In the genomic region with DNA sequence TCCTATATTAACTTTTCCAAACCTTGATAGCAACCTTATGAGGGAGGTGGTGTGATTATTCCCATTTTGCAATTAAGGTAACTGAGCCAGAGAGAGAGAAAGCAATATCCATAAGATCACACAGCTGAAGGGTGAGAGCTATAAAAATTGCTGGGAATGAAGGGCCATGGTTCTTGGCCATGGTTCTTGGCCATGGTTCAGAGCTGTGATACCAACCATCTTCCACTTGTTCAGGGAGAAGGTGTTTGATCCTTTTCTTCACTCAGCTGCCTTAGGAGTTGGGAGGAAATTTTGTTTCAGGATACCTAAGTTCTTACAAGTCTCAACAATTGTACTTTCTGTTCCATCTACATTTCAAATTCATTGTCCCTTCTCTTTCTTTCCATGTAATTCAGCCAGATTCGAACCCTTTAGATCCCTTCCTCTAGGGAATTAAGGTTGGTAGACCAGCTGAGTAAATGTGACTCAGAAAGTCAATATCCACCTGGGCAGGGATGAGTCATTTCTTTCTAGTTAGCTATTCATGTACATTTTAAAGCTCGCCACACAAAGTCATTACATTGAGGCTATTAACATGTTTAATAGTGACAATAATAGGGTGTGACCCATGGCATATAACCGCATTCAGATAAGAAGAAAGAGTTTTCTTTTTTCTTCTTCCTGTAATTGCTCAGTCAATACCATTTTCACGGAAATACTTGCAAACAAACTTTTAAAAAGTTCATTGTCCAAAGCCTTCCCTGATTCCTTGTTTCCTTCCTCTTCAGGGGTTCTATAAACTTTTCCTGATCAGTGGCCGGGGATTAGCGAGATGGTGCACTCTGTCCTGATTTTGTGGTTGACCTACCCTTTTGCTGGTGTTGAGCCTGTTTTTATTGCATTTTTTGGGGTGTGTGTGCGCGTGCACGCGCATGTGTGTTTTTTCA, we compare ENCODE assay signal across 8 cellular contexts.
DNase-seq lines count a peak whose midpoint lies in the region; ATAC-seq, FAIRE-seq and TF ChIP-seq lines count a peak whose summit lies in the region.

No MANE protein-coding gene starts in this region.

- H3K4me1 ChIP-seq in duodenal mucosa (ENCODE audit: control insufficient read depth in 1 of 2, insufficient read depth in 2 of 2, low read length in 2 of 2) (peaks cover 41 to 55% of the 10 kb centered on the region in 2 donors), kidney (ENCODE audit: control insufficient read depth in 1 of 2, insufficient read depth in 1 of 2, low read depth in 1 of 2, low read length in 2 of 2) (no peaks in the 10 kb centered on the region)

- H3K4me3 Mint-ChIP-seq in stimulated activated naive CD8-positive, alpha-beta T cell treated with anti-CD3 and anti-CD28 coated beads, Interleukin-15, amount 100 ng/mL, for 72 hours: peak overlapping the region; percentile 49 to 61

- intact Hi-C loops in kidney (cut with DNase I): no loop called here

- peaks cover 8% of the 10 kb centered on the region for H3K27me3 Mint-ChIP-seq in stimulated activated naive CD8-positive, alpha-beta T cell treated with anti-CD3 and anti-CD28 coated beads, Interleukin-15, amount 100 ng/mL, for 72 hours

- H3K27ac ChIP-seq in duodenal mucosa (ENCODE audit: low read depth, low read length) (peak overlapping the region; percentile 59), kidney (ENCODE audit: low read depth in 2 of 2, low read length in 2 of 2) (no peak overlapping the region)

- TF ChIP-seq CTCF in kidney (IDR thresholded peaks at IDR 0.05; ENCODE audit: borderline replicate concordance, extremely low read depth, insufficient read depth): no peak

- H3K27me3 ChIP-seq in duodenal mucosa (ENCODE audit: control insufficient read depth in 1 of 2, insufficient read depth in 2 of 2, low read length in 2 of 2): no peaks in the 10 kb centered on the region

- H3K4me1 Mint-ChIP-seq in stimulated activated naive CD8-positive, alpha-beta T cell treated with anti-CD3 and anti-CD28 coated beads, Interleukin-15, amount 100 ng/mL, for 72 hours: peaks cover 44% of the 10 kb centered on the region

- H3K9me3 Mint-ChIP-seq in stimulated activated naive CD8-positive, alpha-beta T cell treated with anti-CD3 and anti-CD28 coated beads, Interleukin-15, amount 100 ng/mL, for 72 hours: peaks cover 13 to 15% of the 10 kb centered on the region in 2 donors

- no peak for FAIRE-seq in kidney (lab: Jason Lieb, UNC)

- ATAC-seq in stimulated activated naive CD8-positive, alpha-beta T cell treated with anti-CD3 and anti-CD28 coated beads, Interleukin-15, amount 100 ng/mL, for 72 hours: peak; percentile 65

- peaks cover 0 to 9% of the 10 kb centered on the region in 2 donors for H3K36me3 ChIP-seq in duodenal mucosa (ENCODE audit: control insufficient read depth in 1 of 2, insufficient read depth in 2 of 2, low read length in 2 of 2)
- H3K36me3 ChIP-seq in kidney (ENCODE audit: control insufficient read depth in 1 of 2, insufficient read depth in 2 of 2, low read length in 2 of 2): no peaks in the 10 kb centered on the region

- H3K27ac Mint-ChIP-seq in stimulated activated naive CD8-positive, alpha-beta T cell treated with anti-CD3 and anti-CD28 coated beads, Interleukin-15, amount 100 ng/mL, for 72 hours: peak overlapping the region; percentile 89 to 96

- H3K9ac ChIP-seq in duodenal mucosa (ENCODE audit: low read depth in 1 of 2, low read length in 2 of 2) (peak overlapping the region in 1 of 2 donors; percentile 28), kidney (ENCODE audit: low read length in 2 of 2) (no peak overlapping the region)

- H3K4me3 ChIP-seq in duodenal mucosa (ENCODE audit: low read depth in 1 of 2, low read length in 2 of 2) (peak overlapping the region in 1 of 2 donors; percentile 38), kidney (ENCODE audit: low read length in 2 of 2) (no peak overlapping the region)

- H3K9me3 ChIP-seq in duodenal mucosa (ENCODE audit: control insufficient read depth in 1 of 2, low read length in 2 of 2) (no peaks in the 10 kb centered on the region), kidney (ENCODE audit: control insufficient read depth in 1 of 2, low read length in 2 of 2) (no peaks in the 10 kb centered on the region)

- DNase-seq in SIG-M5 treated with dmso at 0.1 percent for 504 hours (lab: John Stamatoyannopoulos, UW; ENCODE audit: unreplicated experiment) (peak; percentile 20), SIG-M5 (lab: John Stamatoyannopoulos, UW) (no peak), LHCN-M2 (ENCODE audit: low read depth) (peak; percentile 34), dedifferentiated amniotic fluid mesenchymal stem cell (ENCODE audit: extremely low spot score) (no peak), kidney (no peak)
- no peak for DNase-seq in stimulated activated naive CD8-positive, alpha-beta T cell treated with anti-CD3 and anti-CD28 coated beads, Interleukin-15, amount 100 ng/mL, for 72 hours
- no peak for DNase-seq in activated CD4-positive, alpha-beta T cell treated with anti-CD3 and anti-CD28 coated beads for 48 hours

Comparison
In these comparisons a context has a peak if more than half of its experiments do, and no peak if none do; other contexts are left out.
1. DNase-seq: peak in SIG-M5 treated with dmso at 0.1 percent for 504 hours (single experiment) and LHCN-M2 (single experiment); none in SIG-M5 (single experiment), stimulated activated naive CD8-positive, alpha-beta T cell treated with anti-CD3 and anti-CD28 coated beads, Interleukin-15, amount 100 ng/mL, for 72 hours (0 of 2), dedifferentiated amniotic fluid mesenchymal stem cell (single experiment), kidney (single experiment) and activated CD4-positive, alpha-beta T cell treated with anti-CD3 and anti-CD28 coated beads for 48 hours (single experiment).